ENCODE assay signal across 10 cellular contexts in the genomic region with DNA sequence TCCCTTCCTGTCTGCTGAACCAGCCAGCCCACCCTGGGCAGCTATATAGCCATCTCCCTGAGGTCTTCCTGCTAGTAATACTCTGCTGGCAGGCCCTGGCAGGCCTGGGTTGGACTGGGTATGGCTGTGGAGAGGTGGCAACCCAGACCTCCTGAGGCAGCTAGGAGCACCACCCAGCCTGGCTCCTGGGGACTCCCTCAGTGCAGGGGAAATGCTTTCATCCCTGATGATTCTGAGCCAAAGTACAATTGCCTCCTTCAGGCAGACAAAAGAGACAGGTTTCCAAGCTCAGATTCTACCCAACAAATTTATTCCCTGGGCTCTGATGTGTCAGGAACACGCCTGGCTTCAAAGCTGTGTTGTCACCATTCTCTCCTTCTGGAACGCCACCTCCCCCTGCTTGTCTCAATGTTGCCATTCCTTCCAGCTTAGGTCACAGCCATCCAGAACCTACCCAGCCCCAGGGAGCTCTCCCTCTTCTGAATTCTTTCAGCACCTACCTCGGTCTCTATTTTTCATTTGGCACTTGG. TPM values are rescaled to one million over a fixed set of nuclear protein-coding genes. Genes with fewer than 3 reads are reported as not detected.
A peak's percentile ranks its signal among the peaks of the same experiment; 100 is the strongest.
DNase-seq lines count a peak whose midpoint lies in the region; ATAC-seq and TF ChIP-seq lines count a peak whose summit lies in the region.
"Had no signal": no experiment of that assay in that cellular context is flagged by ENCODE, and none has a peak within 500 bp of the region (broad histone marks: within the 10 kb centered on the region; RNA-seq: fewer than 3 reads in every experiment).

No MANE protein-coding gene starts in this region.

- H3K27me3 Mint-ChIP-seq in effector memory CD8-positive, alpha-beta T cell: no peaks in the 10 kb centered on the region

- no peaks in the 10 kb centered on the region for H3K27me3 ChIP-seq in foreskin keratinocyte

- H3K27ac ChIP-seq in foreskin keratinocyte (peak overlapping the region; percentile 98), skin epidermis (peak overlapping the region in 20 of 21 experiments; percentile 71 to 93 (median 86))
- H3K27ac ChIP-seq: neutrophil had no signal

- ATAC-seq in foreskin keratinocyte (peak; percentile 42), GM21447 (IDR thresholded peaks at IDR 0.05; ENCODE audit: unreplicated experiment) (no peak)
- no peak for ATAC-seq in effector memory CD8-positive, alpha-beta T cell (replicated peaks)

- H3K36me3 Mint-ChIP-seq in effector memory CD8-positive, alpha-beta T cell (ENCODE audit: insufficient read depth): peaks cover 15% of the 10 kb centered on the region

- no peak overlapping the region for H3K27ac Mint-ChIP-seq in effector memory CD8-positive, alpha-beta T cell
- H3K27ac Mint-ChIP-seq: T-helper 1 cell treated with Interleukin-12 subunit alpha and Interleukin-12 subunit beta and Interleukin-4 antibody, amounts not matched to agents 30 μg/mL and 1 μg/mL, for 36 hours had no signal

- TF ChIP-seq CTCF in foreskin keratinocyte (conservative IDR thresholded peaks at IDR 0.05) (peak; percentile 24), GM10248 (IDR thresholded peaks at IDR 0.05; ENCODE audit: control extremely low read depth, extremely low read depth, low read depth, missing control alignments) (no peak)

- H3K4me1 ChIP-seq in foreskin keratinocyte: peaks cover 38% of the 10 kb centered on the region

- POLR2A ChIA-PET in GM10248 (lab: Yijun Ruan, JAX): interaction anchor here (0.6 kb wide), 1 partner anchor 22 kb away, joined by 5 read pairs; the partner anchor contains the start of gene TUBA4B

- H3K4me3 Mint-ChIP-seq in effector memory CD8-positive, alpha-beta T cell: no peak overlapping the region
- H3K4me3 Mint-ChIP-seq: T-helper 1 cell treated with Interleukin-12 subunit alpha and Interleukin-12 subunit beta and Interleukin-4 antibody, amounts not matched to agents 30 μg/mL and 1 μg/mL, for 36 hours had no signal

- peaks cover 18 to 19% of the 10 kb centered on the region in 2 donors for H3K4me1 Mint-ChIP-seq in effector memory CD8-positive, alpha-beta T cell (ENCODE audit: low read depth in 2 of 2)

- DNase-seq in H4 (ENCODE audit: low spot score) (peak; percentile 82), T1000 (lab: John Stamatoyannopoulos, UW) (peak; percentile 44), foreskin keratinocyte (peak; percentile 89 to 94), GM10248 (ENCODE audit: extremely low spot score) (no peak), KG1 (lab: John Stamatoyannopoulos, UW) (no peak)
- no peak for DNase-seq in effector memory CD8-positive, alpha-beta T cell

- no peaks in the 10 kb centered on the region for H3K9me3 Mint-ChIP-seq in effector memory CD8-positive, alpha-beta T cell
- H3K9me3 Mint-ChIP-seq: T-helper 1 cell treated with Interleukin-12 subunit alpha and Interleukin-12 subunit beta and Interleukin-4 antibody, amounts not matched to agents 30 μg/mL and 1 μg/mL, for 36 hours had no signal

- no peak overlapping the region for H3K4me3 ChIP-seq in skin epidermis

- CTCF ChIA-PET in GM10248 (lab: Yijun Ruan, JAX): interaction anchor here (0.8 to 16.0 kb wide), 5 partner anchors 13 to 24 kb away, joined by 3 to 336 read pairs (median 10); no protein-coding TSS in a partner anchor

RNA-seq across cellular contexts. Expression of gene DNAJB2, which starts 4.7 kb away (rescaled TPM):
- 16.1 and 18.3 TPM in 2 replicates for total RNA-seq in H4 (2014; rRNA removed; shearing (Covaris generic))
- total RNA-seq in foreskin keratinocyte: 27.9 and 39.2 TPM in 2 replicates
- 32.3 and 48.7 TPM in 2 replicates for polyA plus RNA-seq in foreskin keratinocyte

RNA-seq across cellular contexts. Expression of gene TUBA4A, which starts 20.7 kb away (rescaled TPM):
- total RNA-seq in H4 (2014; rRNA removed; shearing (Covaris generic)): 6.2 and 9.3 TPM in 2 replicates
- 271 and 318 TPM in 2 replicates for total RNA-seq in foreskin keratinocyte
- polyA plus RNA-seq in foreskin keratinocyte: 451 and 562 TPM in 2 replicates

RNA-seq across cellular contexts. Expression of gene TUBA4B, which starts 21.4 kb away (rescaled TPM):
- total RNA-seq in H4 (2014; rRNA removed; shearing (Covaris generic)): not detected in 2 replicates
- total RNA-seq in foreskin keratinocyte: not detected in 2 replicates
- 0.07 TPM in 1 of 2 replicates, not detected in the other for polyA plus RNA-seq in foreskin keratinocyte

RNA-seq across cellular contexts. Expression of gene STK16, which starts 29.2 kb away (rescaled TPM):
- 32.8 and 42.1 TPM in 2 replicates for total RNA-seq in H4 (2014; rRNA removed; shearing (Covaris generic))
- total RNA-seq in foreskin keratinocyte: 35.1 and 36.5 TPM in 2 replicates
- polyA plus RNA-seq in foreskin keratinocyte: 42.6 and 46.4 TPM in 2 replicates

RNA-seq across cellular contexts. Expression of gene GLB1L, which starts 29.2 kb away (rescaled TPM):
- total RNA-seq in H4 (2014; rRNA removed; shearing (Covaris generic)): 5.7 and 7.6 TPM in 2 replicates
- 5.0 and 6.8 TPM in 2 replicates for total RNA-seq in foreskin keratinocyte
- polyA plus RNA-seq in foreskin keratinocyte: 4.0 and 5.5 TPM in 2 replicates

Comparison
In these comparisons a context has a peak if more than half of its experiments do, and no peak if none do; other contexts are left out.
1. DNase-seq: peak in H4 (single experiment), T1000 (single experiment) and foreskin keratinocyte (2 of 2); none in GM10248 (single experiment), effector memory CD8-positive, alpha-beta T cell (0 of 3) and KG1 (single experiment).
2. RNA of gene TUBA4A, which starts 20.7 kb away (total RNA-seq): 271 to 318 TPM in foreskin keratinocyte; 6.2 to 9.3 TPM in H4; every median in the first group is over 10 times any median in the second.